13 cellular contexts compared by ENCODE assay signal in the genomic region with DNA sequence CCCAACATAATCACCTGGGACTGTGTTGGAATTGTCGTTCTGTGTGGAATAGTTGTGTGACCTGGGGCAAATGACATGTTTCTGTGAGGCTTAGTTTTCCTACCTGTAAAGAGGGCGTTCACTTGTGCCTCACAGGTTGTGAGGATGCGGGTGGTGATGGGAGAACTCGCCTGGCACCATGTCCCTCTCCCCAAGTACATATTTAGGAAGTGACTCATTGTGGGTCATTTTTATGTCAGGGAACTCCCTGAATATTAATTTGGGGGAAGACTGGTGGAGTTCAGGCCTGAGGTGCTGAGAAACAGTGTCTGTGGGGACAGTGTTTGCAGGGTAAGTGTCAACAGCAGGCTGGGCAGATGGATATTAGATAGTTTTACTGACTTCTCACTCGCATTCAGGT.
DNase-seq lines count a peak whose midpoint lies in the region; ATAC-seq and TF ChIP-seq lines count a peak whose summit lies in the region.
"Had no signal": no experiment of that assay in that cellular context is flagged by ENCODE, and none has a peak within 500 bp of the region (broad histone marks: within the 10 kb centered on the region; RNA-seq: fewer than 3 reads in every experiment).

No MANE protein-coding gene starts in this region.

- no peak for TF ChIP-seq CTCF in cardiac fibroblast (IDR thresholded peaks at IDR 0.05; ENCODE audit: low read depth, low read length)
- no peak for TF ChIP-seq CTCF in progenitor cell of endocrine pancreas (IDR thresholded peaks at IDR 0.05; ENCODE audit: unreplicated experiment)
- no peak for TF ChIP-seq CTCF in GM13976 (IDR thresholded peaks at IDR 0.05; ENCODE audit: borderline replicate concordance, control extremely low read depth, extremely low read depth, insufficient read depth, missing control alignments)

- H3K36me3 Mint-ChIP-seq in progenitor cell of endocrine pancreas (ENCODE audit: insufficient read depth) = no peaks in the 10 kb centered on the region

- no peak for DNase-seq in activated CD4-positive, CD25-positive, alpha-beta regulatory T cell treated with anti-CD3 and anti-CD28 coated beads, Interleukin-2, amount 50 U/mL, for 72 hours
- DNase-seq in cardiac fibroblast (ENCODE audit: low read depth in 2 of 2) = peak; percentile 24 to 54
- DNase-seq in progenitor cell of endocrine pancreas (ENCODE audit: low spot score, unreplicated experiment) = no peak
- no peak for DNase-seq in GOT3 (lab: John Stamatoyannopoulos, UW)
- DNase-seq in GM13976 (ENCODE audit: low spot score) = no peak
- DNase-seq: amniotic stem cell, DND-41, mesendoderm, NCI-H2081 treated with DMSO at 0.1 percent for 48 hours, posterior cingulate gyrus had no signal

- peaks cover 14% of the 10 kb centered on the region for H3K4me1 Mint-ChIP-seq in progenitor cell of endocrine pancreas (ENCODE audit: low read depth)

- H3K27ac Mint-ChIP-seq in progenitor cell of endocrine pancreas = peak overlapping the region; percentile 7

- H3K27me3 Mint-ChIP-seq in progenitor cell of endocrine pancreas = no peaks in the 10 kb centered on the region

- no peak overlapping the region for H3K4me3 ChIP-seq in cardiac fibroblast (replicated peaks in 1 of 2; ENCODE audit: low read depth in 2 of 2, low read length in 2 of 2)

- in situ Hi-C loops in GM13976 (cut with MboI; ENCODE audit: low sequenced_read_pairs, unreplicated experiment) = loop anchor here (25.0 kb wide), 1 partner anchor 635 kb away; no protein-coding TSS in a partner anchor

- peak; percentile 13 to 51 for ATAC-seq in activated CD4-positive, CD25-positive, alpha-beta regulatory T cell treated with anti-CD3 and anti-CD28 coated beads, Interleukin-2, amount 50 U/mL, for 24 hours
- ATAC-seq in HG03432 (IDR thresholded peaks at IDR 0.05; ENCODE audit: unreplicated experiment) = peak; percentile 66
- no peak for ATAC-seq in HG03521 (IDR thresholded peaks at IDR 0.05; ENCODE audit: unreplicated experiment)

- H3K4me3 Mint-ChIP-seq in progenitor cell of endocrine pancreas (ENCODE audit: low read depth) = no peak overlapping the region

- H3K9me3 Mint-ChIP-seq in progenitor cell of endocrine pancreas (ENCODE audit: low read depth) = no peaks in the 10 kb centered on the region

Comparison
In these comparisons a context has a peak if more than half of its experiments do, and no peak if none do; other contexts are left out.
1. DNase-seq: peak in cardiac fibroblast (2 of 2); none in activated CD4-positive, CD25-positive, alpha-beta regulatory T cell treated with anti-CD3 and anti-CD28 coated beads, Interleukin-2, amount 50 U/mL, for 72 hours (single experiment), progenitor cell of endocrine pancreas (single experiment), GOT3 (single experiment) and GM13976 (single experiment).